ENCODE assay signal across 22 cellular contexts in the genomic region with DNA sequence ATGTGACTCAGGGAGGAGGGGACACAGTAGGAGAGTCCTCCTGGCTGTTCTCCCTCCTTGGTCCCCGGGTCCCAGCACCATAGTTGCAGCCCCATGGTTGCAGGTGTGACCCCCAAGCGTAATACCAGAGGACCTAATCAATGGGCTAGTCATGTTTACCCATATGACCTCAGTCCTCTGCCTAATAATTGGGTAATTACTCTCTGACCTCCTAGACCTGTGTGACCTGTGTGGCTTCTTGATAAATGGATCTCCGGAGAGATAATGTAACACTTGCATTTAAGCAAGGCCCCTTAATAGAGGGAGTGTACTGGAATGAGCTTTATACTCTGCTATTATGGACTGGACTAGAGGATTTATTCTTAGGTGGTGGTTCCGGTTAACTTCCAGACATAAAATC. TPM values are rescaled to one million over a fixed set of nuclear protein-coding genes. Genes with fewer than 3 reads are reported as not detected.
DNase-seq lines count a peak whose midpoint lies in the region; ATAC-seq and TF ChIP-seq lines count a peak whose summit lies in the region.
"Had no signal": no experiment of that assay in that cellular context is flagged by ENCODE, and none has a peak within 500 bp of the region (broad histone marks: within the 10 kb centered on the region; RNA-seq: fewer than 3 reads in every experiment).

No MANE protein-coding gene starts in this region.

- H3K27me3 ChIP-seq in SJSA1 (replicated peaks) (no peaks in the 10 kb centered on the region), testis (no peaks in the 10 kb centered on the region), aorta (ENCODE audit: control insufficient read depth in 1 of 2, insufficient read depth in 2 of 2, low read length in 1 of 2) (no peaks in the 10 kb centered on the region)

- no peak overlapping the region for H3K27ac Mint-ChIP-seq in natural killer cell treated with Interleukin-12 subunit alpha and Interleukin-12 subunit beta and Interleukin-15 and Interleukin-18, amount 100 ng/mL, for 72 hours
- H3K27ac Mint-ChIP-seq: activated CD4-positive, alpha-beta T cell treated with anti-CD3 and anti-CD28 coated beads, Interleukin-2, amount 10 ng/mL, durations not matched to agents 24 days and 14 days; activated CD8-positive, alpha-beta memory T cell treated with anti-CD3 and anti-CD28 coated beads, Interleukin-2, amount 10 ng/mL, durations not matched to agents 7 days and 5 days had no signal

- H3K36me3 ChIP-seq in SJSA1 (0 out of 2 replicates have a peak, but pooled peaks cover 2% of the 10 kb centered on the region), testis (ENCODE audit: low read depth, missing control alignments) (no peaks in the 10 kb centered on the region), aorta (ENCODE audit: control insufficient read depth in 1 of 2, insufficient read depth in 2 of 2, low read length in 1 of 2) (no peaks in the 10 kb centered on the region)

- no peak for TF ChIP-seq CTCF in testis (IDR thresholded peaks at IDR 0.05)

- H3K4me1 ChIP-seq in SJSA1 (replicated peaks) (peaks cover 27% of the 10 kb centered on the region), testis (peaks cover 7% of the 10 kb centered on the region), aorta (ENCODE audit: control insufficient read depth in 1 of 2, insufficient read depth in 2 of 2, low read length in 2 of 2) (peaks cover 0 to 15% of the 10 kb centered on the region in 2 donors)

- intact Hi-C loops in testis (cut with DNase I; ENCODE audit: low total_unique reads), result no loop called here
- intact Hi-C loops in aorta (cut with DNase I), result loop anchor here in 1 of 2 donors (5.0 kb wide), 1 partner anchor 55 kb away; a partner anchor contains a TSS

- H3K4me3 Mint-ChIP-seq in natural killer cell treated with Interleukin-12 subunit alpha and Interleukin-12 subunit beta and Interleukin-15 and Interleukin-18, amount 100 ng/mL, for 72 hours, result peak overlapping the region; percentile 83
- H3K4me3 Mint-ChIP-seq: activated CD4-positive, alpha-beta T cell treated with anti-CD3 and anti-CD28 coated beads, Interleukin-2, amount 10 ng/mL, durations not matched to agents 24 days and 14 days; activated CD8-positive, alpha-beta memory T cell treated with anti-CD3 and anti-CD28 coated beads, Interleukin-2, amount 10 ng/mL, durations not matched to agents 7 days and 5 days; neural crest cell had no signal

- H3K27ac ChIP-seq in SJSA1 (peak overlapping the region; percentile 89; the same call in 1 of the 2 replicates), epithelial cell of prostate (peak overlapping the region; percentile 71), testis (peak overlapping the region; percentile 34 to 54), substantia nigra (ENCODE audit: low read depth, low read length, poor library complexity, severe bottlenecking) (no peak overlapping the region), aorta (ENCODE audit: low read depth in 1 of 2, low read length in 2 of 2) (no peak overlapping the region)

- WGBS in testis, 2 donors, result 71 to 83% methylated on average over 4 of the region's 4 CpGs
- WGBS in aorta, 2 donors, result 82% methylated on average over 4 of the region's 4 CpGs

- H3K4me1 Mint-ChIP-seq in natural killer cell treated with Interleukin-12 subunit alpha and Interleukin-12 subunit beta and Interleukin-15 and Interleukin-18, amount 100 ng/mL, for 72 hours (ENCODE audit: low read depth in 2 of 2), result peaks cover 23 to 31% of the 10 kb centered on the region in 2 donors

- no peak for TF ChIP-seq POLR2A in testis (IDR thresholded peaks at IDR 0.05)

- no peak overlapping the region for H3K4me3 ChIP-seq in SJSA1
- peak overlapping the region in 1 of 2 donors; percentile 48 for H3K4me3 ChIP-seq in testis
- no peak overlapping the region for H3K4me3 ChIP-seq in aorta (ENCODE audit: low read length in 2 of 2)

- in situ Hi-C loops in G401 (cut with HindIII; ENCODE audit: low sequenced_read_pairs), result no loop called here

- H3K9me3 ChIP-seq in SJSA1 (replicated peaks) (no peaks in the 10 kb centered on the region), testis (no peaks in the 10 kb centered on the region), aorta (ENCODE audit: control insufficient read depth, low read length) (no peaks in the 10 kb centered on the region)

- DNase-seq in SJSA1 (ENCODE audit: low read depth in 1 of 2, low spot score in 2 of 2) (no peak), epithelial cell of prostate (ENCODE audit: low read depth, low spot score) (no peak), testis (no peak), substantia nigra (lab: John Stamatoyannopoulos, UW) (no peak), cerebellar nuclear complex (lab: John Stamatoyannopoulos, UW) (no peak), G401 (ENCODE audit: low spot score) (no peak), aorta (no peak)
- DNase-seq in natural killer cell treated with Interleukin-12 subunit alpha and Interleukin-12 subunit beta and Interleukin-15 and Interleukin-18, amount 100 ng/mL, for 72 hours (ENCODE audit: low spot score), result no peak
- DNase-seq: activated CD4-positive, alpha-beta T cell treated with anti-CD3 and anti-CD28 coated beads, Interleukin-2, amount 10 ng/mL, durations not matched to agents 24 days and 14 days; activated CD8-positive, alpha-beta memory T cell treated with anti-CD3 and anti-CD28 coated beads, Interleukin-2, amount 10 ng/mL, durations not matched to agents 7 days and 5 days; dermis blood vessel endothelial cell; foreskin melanocyte; GDM1; H7; hypothalamus; KG1; NCI-H2029; NCI-H345; SIG-M5; stimulated activated CD4-positive, alpha-beta T cell treated with anti-CD3 and anti-CD28 coated beads, Interleukin-15, amount 100 ng/mL, for 24 hours; T-helper 1 cell had no signal

- H3K36me3 Mint-ChIP-seq in natural killer cell treated with Interleukin-12 subunit alpha and Interleukin-12 subunit beta and Interleukin-15 and Interleukin-18, amount 100 ng/mL, for 72 hours, result no peaks in the 10 kb centered on the region

- ATAC-seq in natural killer cell treated with Interleukin-12 subunit alpha and Interleukin-12 subunit beta and Interleukin-15 and Interleukin-18, amount 100 ng/mL, for 72 hours, result no peak
- no peak for ATAC-seq in aorta (ENCODE audit: low FRiP score)
- ATAC-seq: activated CD8-positive, alpha-beta memory T cell treated with anti-CD3 and anti-CD28 coated beads, Interleukin-2, amount 10 ng/mL, durations not matched to agents 7 days and 5 days had no signal

- no peaks in the 10 kb centered on the region for H3K9me3 Mint-ChIP-seq in natural killer cell treated with Interleukin-12 subunit alpha and Interleukin-12 subunit beta and Interleukin-15 and Interleukin-18, amount 100 ng/mL, for 72 hours
- H3K9me3 Mint-ChIP-seq: activated CD4-positive, alpha-beta T cell treated with anti-CD3 and anti-CD28 coated beads, Interleukin-2, amount 10 ng/mL, durations not matched to agents 24 days and 14 days; neural crest cell had no signal

- H3K27me3 Mint-ChIP-seq in natural killer cell treated with Interleukin-12 subunit alpha and Interleukin-12 subunit beta and Interleukin-15 and Interleukin-18, amount 100 ng/mL, for 72 hours, result no peaks in the 10 kb centered on the region
- H3K27me3 Mint-ChIP-seq: activated CD4-positive, alpha-beta T cell treated with anti-CD3 and anti-CD28 coated beads, Interleukin-2, amount 10 ng/mL, durations not matched to agents 24 days and 14 days; activated CD8-positive, alpha-beta memory T cell treated with anti-CD3 and anti-CD28 coated beads, Interleukin-2, amount 10 ng/mL, durations not matched to agents 7 days and 5 days had no signal

RNA-seq across cellular contexts. Expression of a gene that starts 32.2 kb away (rescaled TPM):
- total RNA-seq in SJSA1 (2014; rRNA removed; shearing (Covaris generic)), result 12.4 and 20.1 TPM in 2 replicates
- total RNA-seq in natural killer cell treated with Interleukin-12 subunit alpha and Interleukin-12 subunit beta and Interleukin-15 and Interleukin-18, amount 100 ng/mL, for 72 hours, result 10 to 100 TPM; 18.6 to 36.7 TPM
- total RNA-seq in testis, result 10 to 100 TPM; 19.9 to 27.6 TPM
- 30.5 TPM for polyA plus RNA-seq in testis (ENCODE audit: insufficient read depth, low read depth, low replicate concordance)
- total RNA-seq in G401 (2014; rRNA removed; shearing (Covaris generic)), result 10.2 and 15.9 TPM in 2 replicates
- total RNA-seq in aorta, result 10 to 100 TPM; 16.1 to 16.9 TPM
- polyA plus RNA-seq in aorta, result 10 to 100 TPM; 10.8 to 13.3 TPM

RNA-seq across cellular contexts. Expression of a gene that starts 55.3 kb away (rescaled TPM):
- total RNA-seq in SJSA1 (2014; rRNA removed; shearing (Covaris generic)), result 9.6 and 18.2 TPM in 2 replicates
- total RNA-seq in natural killer cell treated with Interleukin-12 subunit alpha and Interleukin-12 subunit beta and Interleukin-15 and Interleukin-18, amount 100 ng/mL, for 72 hours, result 10 to 100 TPM; 15.2 to 21.7 TPM
- 10 to 100 TPM; 27.1 to 30.2 TPM for total RNA-seq in testis
- polyA plus RNA-seq in testis (ENCODE audit: insufficient read depth, low read depth, low replicate concordance), result 71.2 TPM
- 64.8 and 85.8 TPM in 2 replicates for total RNA-seq in G401 (2014; rRNA removed; shearing (Covaris generic))
- 100 to 1,000 TPM in 1 of 2 donors, 10 to 100 TPM in 1; 94.6 to 120 TPM for total RNA-seq in aorta
- 10 to 100 TPM; 73.0 to 89.8 TPM for polyA plus RNA-seq in aorta

Comparison
In these comparisons a context has a peak if more than half of its experiments do, and no peak if none do; other contexts are left out.
1. H3K27ac ChIP-seq: peak in SJSA1 (single experiment), epithelial cell of prostate (single experiment) and testis (2 of 2); none in substantia nigra (single experiment) and aorta (0 of 2).